ENCODE assay signal across 13 cellular contexts in genomic region chr11:35041070-35041554, GRCh38.
A peak's percentile ranks its signal among the peaks of the same experiment; 100 is the strongest.
DNase-seq lines count a peak whose midpoint lies in the region; ATAC-seq and TF ChIP-seq lines count a peak whose summit lies in the region.
"Had no signal": no experiment of that assay in that cellular context is flagged by ENCODE, and none has a peak within 500 bp of the region (broad histone marks: within the 10 kb centered on the region; RNA-seq: fewer than 3 reads in every experiment).

No MANE protein-coding gene starts in this region.

- BruUV-seq in Panc1 (replicated peaks; lab: Mats Ljungman, UMichigan): no TSS peak

- peaks cover 5% of the 10 kb centered on the region for H3K9me3 Mint-ChIP-seq in natural killer cell treated with Interleukin-12 subunit alpha and Interleukin-12 subunit beta and Interleukin-15 and Interleukin-18, amount 100 ng/mL, for 72 hours
- no peaks in the 10 kb centered on the region for H3K9me3 Mint-ChIP-seq in natural killer cell

- intact Hi-C loops in natural killer cell (cut with micrococcal nuclease): no loop called here
- intact Hi-C loops in Panc1 (cut with micrococcal nuclease; ENCODE audit: unreplicated experiment): no loop called here
- intact Hi-C loops in upper lobe of right lung (cut with DNase I): no loop called here

- no peaks in the 10 kb centered on the region for H3K36me3 ChIP-seq in Panc1 (ENCODE audit: control insufficient read depth, insufficient read depth, low read length)
- H3K36me3 ChIP-seq in effector memory CD4-positive, alpha-beta T cell (ENCODE audit: control insufficient read depth, insufficient read depth, low read length): no peaks in the 10 kb centered on the region
- H3K36me3 ChIP-seq in upper lobe of right lung: no peaks in the 10 kb centered on the region
- H3K36me3 ChIP-seq: BLaER1, esophagus muscularis mucosa, pancreas had no signal

- H3K4me1 Mint-ChIP-seq in natural killer cell treated with Interleukin-12 subunit alpha and Interleukin-12 subunit beta and Interleukin-15 and Interleukin-18, amount 100 ng/mL, for 72 hours (ENCODE audit: low read depth in 2 of 2): peaks cover 44 to 70% of the 10 kb centered on the region in 2 donors
- H3K4me1 Mint-ChIP-seq in natural killer cell: peaks cover 25 to 30% of the 10 kb centered on the region in 2 donors

- H3K4me1 ChIP-seq in Panc1 (ENCODE audit: control insufficient read depth, insufficient read depth, low read length) (peaks cover 35% of the 10 kb centered on the region), upper lobe of right lung (peaks cover 30% of the 10 kb centered on the region)
- H3K4me1 ChIP-seq in effector memory CD4-positive, alpha-beta T cell (ENCODE audit: control insufficient read depth, insufficient read depth, low read length, poor library complexity, severe bottlenecking): peaks cover 47% of the 10 kb centered on the region

- CTCF ChIA-PET in Panc1 (lab: Charles Lee): interaction anchor here (0.6 kb wide), 1 partner anchor 528 kb away, joined by 3 read pairs; no protein-coding TSS in a partner anchor

- H3K27me3 ChIP-seq in Panc1 (ENCODE audit: control insufficient read depth, insufficient read depth, low read length) (no peaks in the 10 kb centered on the region), upper lobe of right lung (no peaks in the 10 kb centered on the region)
- no peaks in the 10 kb centered on the region for H3K27me3 ChIP-seq in effector memory CD4-positive, alpha-beta T cell (replicated peaks; ENCODE audit: control insufficient read depth, insufficient read depth, low read length, poor library complexity, severe bottlenecking)
- H3K27me3 ChIP-seq: BLaER1, esophagus muscularis mucosa, pancreas had no signal

- H3K4me3 ChIP-seq in Panc1 (ENCODE audit: low read depth in 2 of 2, low read length in 2 of 2): peak overlapping the region; percentile 35 to 58
- H3K4me3 ChIP-seq in effector memory CD4-positive, alpha-beta T cell (ENCODE audit: insufficient read depth, low read depth, low read length, poor library complexity, severe bottlenecking): peak overlapping the region; percentile 14
- H3K4me3 ChIP-seq in upper lobe of right lung: no peak overlapping the region
- H3K4me3 ChIP-seq: BLaER1, esophagus muscularis mucosa had no signal

- peak overlapping the region; percentile 90 for H3K4me3 Mint-ChIP-seq in natural killer cell treated with Interleukin-12 subunit alpha and Interleukin-12 subunit beta and Interleukin-15 and Interleukin-18, amount 100 ng/mL, for 72 hours
- no peak overlapping the region for H3K4me3 Mint-ChIP-seq in natural killer cell

- ATAC-seq in natural killer cell treated with Interleukin-12 subunit alpha and Interleukin-12 subunit beta and Interleukin-15 and Interleukin-18, amount 100 ng/mL, for 72 hours: no peak
- ATAC-seq in natural killer cell (no peak), Panc1 (no peak), upper lobe of right lung (no peak), GM19351 (IDR thresholded peaks at IDR 0.05; ENCODE audit: unreplicated experiment) (no peak)

- POLR2A ChIA-PET in Panc1 (lab: Charles Lee): interaction anchor here (0.5 to 1.6 kb wide), 8 partner anchors 24 to 122 kb away, joined by 3 to 10 read pairs (median 5); partner anchors contain the start of gene CD44

- H3K36me3 Mint-ChIP-seq in natural killer cell treated with Interleukin-12 subunit alpha and Interleukin-12 subunit beta and Interleukin-15 and Interleukin-18, amount 100 ng/mL, for 72 hours: no peaks in the 10 kb centered on the region
- no peaks in the 10 kb centered on the region for H3K36me3 Mint-ChIP-seq in natural killer cell

- in situ Hi-C loops in Panc1 (cut with HindIII; ENCODE audit: low pct_unique_long_range_greater_than_20kb, low sequenced_read_pairs): no loop called here

- H3K27ac Mint-ChIP-seq in natural killer cell treated with Interleukin-12 subunit alpha and Interleukin-12 subunit beta and Interleukin-15 and Interleukin-18, amount 100 ng/mL, for 72 hours: peak overlapping the region in 1 of 2 donors; percentile 92
- peak overlapping the region in 1 of 2 donors; percentile 83 for H3K27ac Mint-ChIP-seq in natural killer cell

- TF ChIP-seq CTCF in natural killer cell (IDR thresholded peaks at IDR 0.05) (no peak), Panc1 (IDR thresholded peaks at IDR 0.05) (no peak), upper lobe of right lung (IDR thresholded peaks at IDR 0.05) (no peak)

- H3K27ac ChIP-seq in Panc1 (ENCODE audit: low read length) (peak overlapping the region; percentile 95), upper lobe of right lung (peak overlapping the region; percentile 61)
- H3K27ac ChIP-seq in effector memory CD4-positive, alpha-beta T cell (ENCODE audit: insufficient read depth, low read length, poor library complexity, severe bottlenecking): peak overlapping the region; percentile 94
- H3K27ac ChIP-seq: BLaER1, esophagus muscularis mucosa had no signal

- DNase-seq in natural killer cell treated with Interleukin-12 subunit alpha and Interleukin-12 subunit beta and Interleukin-15 and Interleukin-18, amount 100 ng/mL, for 72 hours (ENCODE audit: low spot score): no peak
- DNase-seq in natural killer cell (no peak), Panc1 (ENCODE audit: low read depth, low spot score) (no peak), upper lobe of right lung (no peak), GF-D8 (lab: John Stamatoyannopoulos, UW) (no peak), NCI-H524 treated with DMSO at 0.1 percent for 48 hours (lab: John Stamatoyannopoulos, UW) (no peak)
- DNase-seq in effector memory CD4-positive, alpha-beta T cell: no peak
- DNase-seq: central memory CD4-positive, alpha-beta T cell; RPMI8226 had no signal

- peaks cover 7% of the 10 kb centered on the region; the same call in 1 of the 2 replicates for H3K9me3 ChIP-seq in Panc1 (ENCODE audit: control insufficient read depth, insufficient read depth, low read depth, low read length)
- no peaks in the 10 kb centered on the region for H3K9me3 ChIP-seq in effector memory CD4-positive, alpha-beta T cell (ENCODE audit: control insufficient read depth, low read length)
- H3K9me3 ChIP-seq in upper lobe of right lung: no peaks in the 10 kb centered on the region
- H3K9me3 ChIP-seq: esophagus muscularis mucosa, pancreas had no signal

- peaks cover 0 to 5% of the 10 kb centered on the region in 2 donors for H3K27me3 Mint-ChIP-seq in natural killer cell treated with Interleukin-12 subunit alpha and Interleukin-12 subunit beta and Interleukin-15 and Interleukin-18, amount 100 ng/mL, for 72 hours
- peaks cover 7 to 14% of the 10 kb centered on the region in 2 donors for H3K27me3 Mint-ChIP-seq in natural killer cell (ENCODE audit: low read depth in 2 of 2)
